ENCODE assay signal across 12 cellular contexts in genomic region chr19:5128251-5128931, GRCh38.
DNase-seq lines count a peak whose midpoint lies in the region; ATAC-seq and TF ChIP-seq lines count a peak whose summit lies in the region.
"Had no signal": no experiment of that assay in that cellular context is flagged by ENCODE, and none has a peak within 500 bp of the region (broad histone marks: within the 10 kb centered on the region; RNA-seq: fewer than 3 reads in every experiment).

No MANE protein-coding gene starts in this region.

- 63% methylated on average over 11 of the region's 25 CpGs for WGBS in suprapubic skin

- H3K4me3 ChIP-seq in fibroblast of villous mesenchyme (ENCODE audit: low read depth, low read length): no peak overlapping the region
- no peak overlapping the region for H3K4me3 ChIP-seq in suprapubic skin

- DNase-seq in AG09319 (ENCODE audit: extremely low read depth, low read depth): peak; percentile 12
- peak; percentile 86 for DNase-seq in NCI-H226
- peak; percentile 85 for DNase-seq in fibroblast of villous mesenchyme (ENCODE audit: low read depth)
- DNase-seq in non-pigmented ciliary epithelial cell (ENCODE audit: low read depth): peak; percentile 37
- DNase-seq in effector memory CD8-positive, alpha-beta T cell: no peak
- DNase-seq in suprapubic skin (ENCODE audit: low spot score in 2 of 2): no peak
- DNase-seq: esophagus squamous epithelium; stimulated activated naive CD4-positive, alpha-beta T cell had no signal

- peaks cover 13 to 21% of the 10 kb centered on the region in 2 donors for H3K4me1 Mint-ChIP-seq in effector memory CD8-positive, alpha-beta T cell (ENCODE audit: low read depth in 2 of 2)

- H3K9me3 Mint-ChIP-seq in effector memory CD8-positive, alpha-beta T cell: no peaks in the 10 kb centered on the region
- H3K9me3 Mint-ChIP-seq: activated T-helper 17 cell treated with anti-CD3 and anti-CD28 coated beads, Interleukin-2, amount 50 U/mL, for 72 hours; CD4-positive, alpha-beta memory T cell had no signal

- TF ChIP-seq CTCF in AG09319 (IDR thresholded peaks at IDR 0.05; ENCODE audit: low read depth, low read length) (no peak), fibroblast of villous mesenchyme (IDR thresholded peaks at IDR 0.05; ENCODE audit: insufficient read depth, low read depth, low read length) (no peak), suprapubic skin (IDR thresholded peaks at IDR 0.05) (no peak)

- no peaks in the 10 kb centered on the region for H3K27me3 ChIP-seq in suprapubic skin
- H3K27me3 ChIP-seq: esophagus squamous epithelium had no signal

- no peak for ATAC-seq in GM19467 (IDR thresholded peaks at IDR 0.05; ENCODE audit: unreplicated experiment)
- no peak for ATAC-seq in activated CD4-positive, CD25-positive, alpha-beta regulatory T cell treated with anti-CD3 and anti-CD28 coated beads, Interleukin-2, amount 50 U/mL, for 24 hours
- ATAC-seq in effector memory CD8-positive, alpha-beta T cell (replicated peaks): no peak
- ATAC-seq: activated T-helper 17 cell treated with anti-CD3 and anti-CD28 coated beads, Interleukin-2, amount 50 U/mL, for 72 hours had no signal

- H3K4me3 Mint-ChIP-seq in effector memory CD8-positive, alpha-beta T cell: no peak overlapping the region
- H3K4me3 Mint-ChIP-seq: activated T-helper 17 cell treated with anti-CD3 and anti-CD28 coated beads, Interleukin-2, amount 50 U/mL, for 72 hours; CD4-positive, alpha-beta memory T cell had no signal

- no peaks in the 10 kb centered on the region for H3K27me3 Mint-ChIP-seq in effector memory CD8-positive, alpha-beta T cell
- H3K27me3 Mint-ChIP-seq: activated T-helper 17 cell treated with anti-CD3 and anti-CD28 coated beads, Interleukin-2, amount 50 U/mL, for 72 hours; CD4-positive, alpha-beta memory T cell had no signal

- H3K9me3 ChIP-seq in suprapubic skin: no peaks in the 10 kb centered on the region
- H3K9me3 ChIP-seq: esophagus squamous epithelium had no signal

- no peak overlapping the region for H3K27ac Mint-ChIP-seq in effector memory CD8-positive, alpha-beta T cell
- H3K27ac Mint-ChIP-seq: activated T-helper 17 cell treated with anti-CD3 and anti-CD28 coated beads, Interleukin-2, amount 50 U/mL, for 72 hours had no signal

- no peak for TF ChIP-seq EP300 in suprapubic skin (IDR thresholded peaks at IDR 0.05)

- H3K36me3 Mint-ChIP-seq in effector memory CD8-positive, alpha-beta T cell (ENCODE audit: insufficient read depth): peaks cover 23% of the 10 kb centered on the region

- peaks cover 43% of the 10 kb centered on the region for H3K4me1 ChIP-seq in suprapubic skin

- no peak for TF ChIP-seq POLR2A in suprapubic skin (IDR thresholded peaks at IDR 0.05)

- peaks cover 28% of the 10 kb centered on the region for H3K36me3 ChIP-seq in suprapubic skin

- no peak overlapping the region for H3K27ac ChIP-seq in suprapubic skin

Comparison
In these comparisons a context has a peak if more than half of its experiments do, and no peak if none do; other contexts are left out.
1. DNase-seq: peak in AG09319 (single experiment), NCI-H226 (single experiment), fibroblast of villous mesenchyme (single experiment) and non-pigmented ciliary epithelial cell (single experiment); none in effector memory CD8-positive, alpha-beta T cell (0 of 3) and suprapubic skin (0 of 2).